Comparison of ENCODE assay signal across 8 cellular contexts in genomic region chr16:79269211-79269863, GRCh38.
DNase-seq lines count a peak whose midpoint lies in the region; ATAC-seq lines count a peak whose summit lies in the region.

No MANE protein-coding gene starts in this region.

- peaks cover 13% of the 10 kb centered on the region for H3K9me3 Mint-ChIP-seq in activated T-helper 1 cell treated with anti-CD3 and anti-CD28 coated beads, Interleukin-12 subunit alpha, Interleukin-12 subunit beta, Interleukin-2, Interleukin-4 antibody, amounts not matched to agents 30 ng/mL and 10 ng/mL and 1 ng/mL, durations not matched to agents 14 hours and 24 hours and 36 hours

- peak; percentile 39 to 57 for DNase-seq in activated CD4-positive, alpha-beta T cell treated with anti-CD3 and anti-CD28 coated beads for 24 hours (ENCODE audit: low read depth in 2 of 2)
- no peak for DNase-seq in activated CD4-positive, alpha-beta T cell treated with anti-CD3 and anti-CD28 coated beads for 1 hour
- DNase-seq in activated T-helper 1 cell treated with anti-CD3 and anti-CD28 coated beads, Interleukin-12 subunit alpha, Interleukin-12 subunit beta, Interleukin-2, Interleukin-4 antibody, amounts not matched to agents 30 ng/mL and 10 ng/mL and 1 ng/mL, durations not matched to agents 14 hours and 24 hours and 36 hours (ENCODE audit: low spot score) = peak; percentile 58
- DNase-seq in stimulated activated CD8-positive, alpha-beta memory T cell treated with anti-CD3 and anti-CD28 coated beads, Interleukin-7, amount 100 ng/mL, for 48 hours (ENCODE audit: extremely low read depth in 1 of 2, low read depth in 1 of 2) = peak; percentile 50 to 77
- DNase-seq in HT-29 (ENCODE audit: low spot score) = no peak
- DNase-seq in COR-L47 (lab: John Stamatoyannopoulos, UW) = no peak
- no peak for DNase-seq in globus pallidus (ENCODE audit: low spot score)

- peak overlapping the region; percentile 60 for H3K4me3 Mint-ChIP-seq in activated T-helper 1 cell treated with anti-CD3 and anti-CD28 coated beads, Interleukin-12 subunit alpha, Interleukin-12 subunit beta, Interleukin-2, Interleukin-4 antibody, amounts not matched to agents 30 ng/mL and 10 ng/mL and 1 ng/mL, durations not matched to agents 14 hours and 24 hours and 36 hours

- H3K4me1 Mint-ChIP-seq in activated T-helper 1 cell treated with anti-CD3 and anti-CD28 coated beads, Interleukin-12 subunit alpha, Interleukin-12 subunit beta, Interleukin-2, Interleukin-4 antibody, amounts not matched to agents 30 ng/mL and 10 ng/mL and 1 ng/mL, durations not matched to agents 14 hours and 24 hours and 36 hours (ENCODE audit: low read depth) = peaks cover 88% of the 10 kb centered on the region

- ATAC-seq in HG03135 (IDR thresholded peaks at IDR 0.05; ENCODE audit: unreplicated experiment) = peak; percentile 90

- peaks cover 3% of the 10 kb centered on the region for H3K36me3 Mint-ChIP-seq in activated T-helper 1 cell treated with anti-CD3 and anti-CD28 coated beads, Interleukin-12 subunit alpha, Interleukin-12 subunit beta, Interleukin-2, Interleukin-4 antibody, amounts not matched to agents 30 ng/mL and 10 ng/mL and 1 ng/mL, durations not matched to agents 14 hours and 24 hours and 36 hours (ENCODE audit: low read depth)

- H3K27me3 Mint-ChIP-seq in activated T-helper 1 cell treated with anti-CD3 and anti-CD28 coated beads, Interleukin-12 subunit alpha, Interleukin-12 subunit beta, Interleukin-2, Interleukin-4 antibody, amounts not matched to agents 30 ng/mL and 10 ng/mL and 1 ng/mL, durations not matched to agents 14 hours and 24 hours and 36 hours (ENCODE audit: insufficient read depth) = peaks cover 12% of the 10 kb centered on the region

- intact Hi-C loops in activated T-helper 1 cell treated with anti-CD3 and anti-CD28 coated beads, Interleukin-12 subunit alpha, Interleukin-12 subunit beta, Interleukin-2, Interleukin-4 antibody, amounts not matched to agents 30 ng/mL and 10 ng/mL and 1 ng/mL, durations not matched to agents 14 hours and 24 hours and 36 hours (cut with micrococcal nuclease) = loop anchor here (1.0 to 5.0 kb wide), 14 partner anchors 9 to 574 kb away; partner anchors contain the start of gene MAF

- peak overlapping the region; percentile 89 for H3K27ac Mint-ChIP-seq in activated T-helper 1 cell treated with anti-CD3 and anti-CD28 coated beads, Interleukin-12 subunit alpha, Interleukin-12 subunit beta, Interleukin-2, Interleukin-4 antibody, amounts not matched to agents 30 ng/mL and 10 ng/mL and 1 ng/mL, durations not matched to agents 14 hours and 24 hours and 36 hours

Comparison
In these comparisons a context has a peak if more than half of its experiments do, and no peak if none do; other contexts are left out.
1. DNase-seq: peak in activated CD4-positive, alpha-beta T cell treated with anti-CD3 and anti-CD28 coated beads for 24 hours (2 of 2), activated T-helper 1 cell treated with anti-CD3 and anti-CD28 coated beads, Interleukin-12 subunit alpha, Interleukin-12 subunit beta, Interleukin-2, Interleukin-4 antibody, amounts not matched to agents 30 ng/mL and 10 ng/mL and 1 ng/mL, durations not matched to agents 14 hours and 24 hours and 36 hours (single experiment) and stimulated activated CD8-positive, alpha-beta memory T cell treated with anti-CD3 and anti-CD28 coated beads, Interleukin-7, amount 100 ng/mL, for 48 hours (2 of 2); none in activated CD4-positive, alpha-beta T cell treated with anti-CD3 and anti-CD28 coated beads for 1 hour (single experiment), HT-29 (single experiment), COR-L47 (single experiment) and globus pallidus (single experiment).